Comparison of ENCODE assay signal across 8 cellular contexts in the genomic region with DNA sequence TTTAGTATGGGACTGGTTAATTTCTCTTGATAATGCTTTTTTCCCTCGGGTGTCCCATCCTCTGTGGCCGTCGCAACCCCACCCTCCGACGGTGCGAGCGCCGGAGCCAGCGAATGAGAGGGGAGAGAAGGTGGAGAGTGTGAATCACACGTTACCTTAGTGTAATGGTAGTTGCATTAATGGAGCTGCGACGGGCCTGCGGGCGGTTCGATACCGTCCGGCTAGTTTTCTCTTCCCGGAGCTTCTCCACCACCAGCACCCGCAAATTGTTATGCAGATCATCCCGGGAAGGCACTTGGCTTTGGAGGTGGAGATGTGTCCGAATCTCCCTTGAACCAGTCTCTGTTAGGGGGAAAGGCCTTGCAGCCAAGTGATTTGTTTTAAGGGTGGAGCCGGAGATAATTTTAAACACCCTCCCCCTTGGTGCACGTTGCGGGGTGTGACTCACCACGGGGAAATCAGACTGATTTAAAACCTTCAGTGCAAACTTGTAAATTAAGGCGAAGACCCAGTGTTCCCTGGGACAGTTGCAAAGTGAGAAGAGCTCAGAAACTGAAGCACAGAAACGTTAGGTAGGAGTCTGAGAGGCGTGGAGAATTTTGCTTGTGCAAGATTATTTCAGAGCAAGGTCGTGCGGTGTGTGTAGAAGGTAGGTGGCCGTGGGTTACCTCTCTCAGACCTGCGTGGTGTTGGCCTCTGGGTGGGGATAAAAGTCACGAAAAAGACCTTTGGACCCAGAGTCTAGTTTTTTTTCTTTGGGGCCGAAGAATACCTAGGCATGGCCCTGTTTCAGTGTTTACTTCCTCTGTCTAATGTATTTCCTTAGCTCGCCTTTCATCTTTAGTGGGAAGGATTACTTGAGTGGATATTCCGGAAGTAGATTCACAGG. TPM values are rescaled to one million over a fixed set of nuclear protein-coding genes. Genes with fewer than 3 reads are reported as not detected.
DNase-seq lines count a peak whose midpoint lies in the region; ATAC-seq and TF ChIP-seq lines count a peak whose summit lies in the region.

No MANE protein-coding gene starts in this region.

- DNase-seq in CD1c-positive myeloid dendritic cell (ENCODE audit: extremely low spot score) = peak; percentile 85
- peak; percentile 64 to 76 for DNase-seq in SJSA1 (ENCODE audit: low read depth in 1 of 2, low spot score in 2 of 2)
- DNase-seq in activated naive CD4-positive, alpha-beta T cell treated with anti-CD3 and anti-CD28 coated beads for 36 hours = peak; percentile 90
- peak; percentile 45 to 75 for DNase-seq in cardiac muscle cell (ENCODE audit: low read depth in 1 of 2, low spot score in 1 of 2)
- DNase-seq in progenitor cell of endocrine pancreas (ENCODE audit: low spot score, unreplicated experiment) = no peak

- peak overlapping the region; percentile 87 for H3K4me3 Mint-ChIP-seq in activated naive CD4-positive, alpha-beta T cell treated with anti-CD3 and anti-CD28 coated beads for 36 hours
- peak overlapping the region; percentile 89 for H3K4me3 Mint-ChIP-seq in progenitor cell of endocrine pancreas (ENCODE audit: low read depth)

- no peaks in the 10 kb centered on the region for H3K27me3 Mint-ChIP-seq in activated naive CD4-positive, alpha-beta T cell treated with anti-CD3 and anti-CD28 coated beads for 36 hours (ENCODE audit: low read depth)
- no peaks in the 10 kb centered on the region for H3K27me3 Mint-ChIP-seq in progenitor cell of endocrine pancreas

- H3K27me3 ChIP-seq in SJSA1 (replicated peaks) (no peaks in the 10 kb centered on the region), cardiac muscle cell (no peaks in the 10 kb centered on the region)

- peaks cover 48% of the 10 kb centered on the region for H3K4me1 Mint-ChIP-seq in activated naive CD4-positive, alpha-beta T cell treated with anti-CD3 and anti-CD28 coated beads for 36 hours (ENCODE audit: low read depth)
- peaks cover 43% of the 10 kb centered on the region for H3K4me1 Mint-ChIP-seq in progenitor cell of endocrine pancreas (ENCODE audit: low read depth)

- peaks cover 5% of the 10 kb centered on the region for H3K36me3 ChIP-seq in SJSA1
- H3K36me3 ChIP-seq in cardiac muscle cell = no peaks in the 10 kb centered on the region
- no peaks in the 10 kb centered on the region for H3K36me3 ChIP-seq in urinary bladder (ENCODE audit: insufficient read depth)

- 12% methylated on average over 36 of the region's 36 CpGs for WGBS in urinary bladder

- peak overlapping the region; percentile 93 for H3K4me3 ChIP-seq in SJSA1
- H3K4me3 ChIP-seq in cardiac muscle cell = peak overlapping the region; percentile 83
- H3K4me3 ChIP-seq in urinary bladder (ENCODE audit: low read depth, low read length) = peak overlapping the region; percentile 82

- peak overlapping the region; percentile 73 for H3K27ac ChIP-seq in SJSA1
- peak overlapping the region; percentile 89 for H3K27ac ChIP-seq in cardiac muscle cell
- peak overlapping the region; percentile 95 for H3K27ac ChIP-seq in urinary bladder (ENCODE audit: low read depth)

- no peak for TF ChIP-seq CTCF in cardiac muscle cell (IDR thresholded peaks at IDR 0.05; ENCODE audit: low read depth, low read length)
- no peak for TF ChIP-seq CTCF in progenitor cell of endocrine pancreas (IDR thresholded peaks at IDR 0.05; ENCODE audit: unreplicated experiment)

- intact Hi-C loops in activated naive CD4-positive, alpha-beta T cell treated with anti-CD3 and anti-CD28 coated beads for 36 hours (cut with micrococcal nuclease) = loop anchor here (1.0 to 5.0 kb wide), 9 partner anchors 21 to 1446 kb away; partner anchors contain the start of gene NUDT9

- H3K4me1 ChIP-seq in SJSA1 (replicated peaks) = peaks cover 28% of the 10 kb centered on the region
- peaks cover 15% of the 10 kb centered on the region for H3K4me1 ChIP-seq in cardiac muscle cell (ENCODE audit: low read depth)
- peaks cover 6% of the 10 kb centered on the region for H3K4me1 ChIP-seq in urinary bladder (ENCODE audit: insufficient read depth)

- CTCF ChIA-PET in activated naive CD4-positive, alpha-beta T cell treated with anti-CD3 and anti-CD28 coated beads for 36 hours (lab: Charles Lee) = interaction anchor here (0.6 to 3.1 kb wide), 13 partner anchors 9 to 164 kb away, joined by 3 to 24 read pairs (median 5); no protein-coding TSS in a partner anchor

- ATAC-seq in GM19395 (IDR thresholded peaks at IDR 0.05; ENCODE audit: unreplicated experiment) = peak; percentile 36
- ATAC-seq in HG03520 (IDR thresholded peaks at IDR 0.05; ENCODE audit: unreplicated experiment) = peak; percentile 22

- H3K9me3 Mint-ChIP-seq in activated naive CD4-positive, alpha-beta T cell treated with anti-CD3 and anti-CD28 coated beads for 36 hours = no peaks in the 10 kb centered on the region
- no peaks in the 10 kb centered on the region for H3K9me3 Mint-ChIP-seq in progenitor cell of endocrine pancreas (ENCODE audit: low read depth)

- no peaks in the 10 kb centered on the region for H3K36me3 Mint-ChIP-seq in activated naive CD4-positive, alpha-beta T cell treated with anti-CD3 and anti-CD28 coated beads for 36 hours (ENCODE audit: low read depth)
- no peaks in the 10 kb centered on the region for H3K36me3 Mint-ChIP-seq in progenitor cell of endocrine pancreas (ENCODE audit: insufficient read depth)

- 0 out of 2 replicates have a peak, but pooled peaks cover 3% of the 10 kb centered on the region for H3K9me3 ChIP-seq in SJSA1 (replicated peaks)
- H3K9me3 ChIP-seq in cardiac muscle cell (ENCODE audit: low read depth) = no peaks in the 10 kb centered on the region

- H3K27ac Mint-ChIP-seq in activated naive CD4-positive, alpha-beta T cell treated with anti-CD3 and anti-CD28 coated beads for 36 hours = peak overlapping the region; percentile 92
- peak overlapping the region; percentile 74 for H3K27ac Mint-ChIP-seq in progenitor cell of endocrine pancreas

RNA-seq across cellular contexts. Expression of gene AFF1, which starts 1.3 kb away (rescaled TPM):
- 9.1 and 14.5 TPM in 2 replicates for total RNA-seq in SJSA1 (2014; rRNA removed; shearing (Covaris generic))
- 10 to 100 TPM; 46.6 to 50.6 TPM for total RNA-seq in activated naive CD4-positive, alpha-beta T cell treated with anti-CD3 and anti-CD28 coated beads for 36 hours
- total RNA-seq in cardiac muscle cell (31.4 and 45.0 TPM in 2 replicates), progenitor cell of endocrine pancreas (86.0 and 89.3 TPM in 2 replicates), urinary bladder (32.8 TPM)
- polyA plus RNA-seq in cardiac muscle cell (26.3 and 27.2 TPM in 2 replicates), urinary bladder (22.8 TPM)

RNA-seq across cellular contexts. Expression of gene C4orf36, which starts 43.9 kb away (rescaled TPM):
- total RNA-seq in SJSA1 (2014; rRNA removed; shearing (Covaris generic)) = 0.41 and 2.8 TPM in 2 replicates
- total RNA-seq in activated naive CD4-positive, alpha-beta T cell treated with anti-CD3 and anti-CD28 coated beads for 36 hours = under 1 TPM in 1 of 2 experiments, not detected in 1; 0.44 TPM
- total RNA-seq in cardiac muscle cell = 0.63 TPM in 1 of 2 replicates, not detected in the other
- 0.83 TPM in 1 of 2 replicates, not detected in the other for polyA plus RNA-seq in cardiac muscle cell
- 2.0 TPM in 2 replicates for total RNA-seq in progenitor cell of endocrine pancreas
- total RNA-seq in urinary bladder = 0.63 TPM
- polyA plus RNA-seq in urinary bladder = 0.96 TPM
